In the genomic region with DNA sequence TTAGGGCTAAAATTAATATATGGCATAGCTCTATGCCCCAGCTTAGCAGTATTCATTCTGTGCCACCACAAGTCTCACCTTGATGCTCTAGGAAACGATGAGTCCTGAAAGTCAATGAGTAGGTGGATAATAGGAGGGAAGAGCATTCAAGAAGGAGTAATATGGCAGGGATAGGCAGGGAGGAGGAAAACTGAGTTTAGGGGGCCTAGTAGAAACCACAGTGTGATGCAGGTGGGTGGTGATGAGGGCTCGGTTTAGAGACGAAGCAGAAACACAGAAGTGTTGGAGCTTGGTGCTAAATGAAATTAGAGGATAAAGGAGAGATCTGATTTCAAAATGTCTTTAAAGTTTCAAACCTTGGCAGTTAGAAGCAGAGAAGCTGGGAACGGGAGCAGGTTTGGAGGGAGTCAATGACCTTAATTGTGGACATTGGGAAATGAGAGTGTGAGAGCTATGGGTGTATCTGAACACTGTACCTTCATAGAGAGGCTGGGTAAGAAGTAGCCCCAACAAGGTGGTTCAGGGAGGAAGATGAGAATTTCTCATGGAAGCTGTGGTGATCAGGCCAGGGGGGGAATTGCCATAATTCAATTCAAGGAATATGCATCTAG, we compare ENCODE assay signal across 21 cellular contexts.
A peak's percentile ranks its signal among the peaks of the same experiment; 100 is the strongest.
DNase-seq lines count a peak whose midpoint lies in the region; ATAC-seq, FAIRE-seq and TF ChIP-seq lines count a peak whose summit lies in the region.
"Had no signal": no experiment of that assay in that cellular context is flagged by ENCODE, and none has a peak within 500 bp of the region (broad histone marks: within the 10 kb centered on the region; RNA-seq: fewer than 3 reads in every experiment).

No MANE protein-coding gene starts in this region.

- no peak overlapping the region for H3K4me2 ChIP-seq in HepG2 (ENCODE audit: low read depth, low read length)
- H3K4me2 ChIP-seq: A549 had no signal

- no peaks in the 10 kb centered on the region for H3K36me3 Mint-ChIP-seq in activated CD8-positive, alpha-beta T cell treated with anti-CD3 and anti-CD28 coated beads for 36 hours (ENCODE audit: low read depth)
- H3K36me3 Mint-ChIP-seq: CD8-positive, alpha-beta T cell had no signal

- H3K4me3 ChIP-seq in liver (ENCODE audit: low read depth in 1 of 3, low read length in 3 of 3) (no peak overlapping the region), HepG2 (replicated peaks in 1 of 3; ENCODE audit: insufficient read depth in 1 of 3, low read depth in 2 of 3, low read length in 3 of 3) (no peak overlapping the region)
- H3K4me3 ChIP-seq: A549 had no signal

- TF ChIP-seq POLR2A in HepG2 (IDR thresholded peaks at IDR 0.05; ENCODE audit: insufficient read depth in 1 of 2, low read depth in 2 of 2, low read length in 2 of 2): no peak

- DNase-seq in HepG2 (ENCODE audit: low spot score) (no peak), left lobe of liver (ENCODE audit: low spot score) (no peak), putamen (ENCODE audit: low spot score) (peak; percentile 30), NCI-H2227 (lab: John Stamatoyannopoulos, UW; ENCODE audit: unreplicated experiment) (no peak)
- DNase-seq in activated CD8-positive, alpha-beta T cell treated with anti-CD3 and anti-CD28 coated beads for 36 hours: no peak
- DNase-seq: AML-193; Caco-2; Calu3; CD4-positive, alpha-beta T cell; CD8-positive, alpha-beta T cell; DMS79 treated with DMSO at 0.1 percent for 48 hours; GF-D8 had no signal

- peak in 1 of 2 donors; percentile 18 for TF ChIP-seq RAD21 in liver (IDR thresholded peaks at IDR 0.05)
- no peak for TF ChIP-seq RAD21 in HepG2 (CRISPR knock-in tag; IDR thresholded peaks at IDR 0.05)

- no peak for TF ChIP-seq EP300 in HepG2 (IDR thresholded peaks at IDR 0.05; ENCODE audit: low read depth in 2 of 2, low read length in 2 of 2)
- TF ChIP-seq EP300 in HepG2 (CRISPR knock-in tag; IDR thresholded peaks at IDR 0.05; ENCODE audit: borderline replicate concordance): no peak

- no peaks in the 10 kb centered on the region for H3K9me3 Mint-ChIP-seq in activated CD8-positive, alpha-beta T cell treated with anti-CD3 and anti-CD28 coated beads for 36 hours
- H3K9me3 Mint-ChIP-seq: CD4-positive, alpha-beta T cell; CD8-positive, alpha-beta T cell had no signal

- H3K27ac Mint-ChIP-seq in activated CD8-positive, alpha-beta T cell treated with anti-CD3 and anti-CD28 coated beads for 36 hours: no peak overlapping the region
- H3K27ac Mint-ChIP-seq: B cell; CD4-positive, alpha-beta T cell; CD8-positive, alpha-beta T cell had no signal

- POLR2A ChIA-PET in HepG2 (lab: Yijun Ruan, JAX): no interaction called here
- POLR2A ChIA-PET in activated CD8-positive, alpha-beta T cell treated with anti-CD3 and anti-CD28 coated beads for 36 hours (lab: Charles Lee): interaction anchor here (0.7 kb wide), 1 partner anchor 212 kb away, joined by 3 read pairs; no protein-coding TSS in a partner anchor

- peaks cover 5% of the 10 kb centered on the region for H3K4me1 Mint-ChIP-seq in activated CD8-positive, alpha-beta T cell treated with anti-CD3 and anti-CD28 coated beads for 36 hours (ENCODE audit: low read depth)
- H3K4me1 Mint-ChIP-seq: B cell had no signal

- no peak overlapping the region for H3K9ac ChIP-seq in liver (ENCODE audit: low read depth in 1 of 2, low read length in 2 of 2)
- no peak overlapping the region for H3K9ac ChIP-seq in HepG2 (ENCODE audit: insufficient read depth, low read depth, low read length)

- in situ Hi-C loops in HepG2 (cut with HindIII; ENCODE audit: extremely low pct_ligation_motif_present, low pct_unique_long_range_greater_than_20kb): no loop called here

- H3K4me1 ChIP-seq in liver (ENCODE audit: control insufficient read depth in 4 of 4, insufficient read depth in 4 of 4, low read length in 3 of 4) (peaks cover 0 to 14% (median 5%) of the 10 kb centered on the region in 4 donors), HepG2 (ENCODE audit: insufficient read depth, low read length) (no peaks in the 10 kb centered on the region)
- H3K4me1 ChIP-seq: Caco-2 had no signal

- intact Hi-C loops in HepG2 (cut with micrococcal nuclease; ENCODE audit: unreplicated experiment): no loop called here
- intact Hi-C loops in activated CD8-positive, alpha-beta T cell treated with anti-CD3 and anti-CD28 coated beads for 36 hours (cut with micrococcal nuclease): no loop called here

- FAIRE-seq in HepG2 (lab: Jason Lieb, UNC): no peak
- FAIRE-seq: A549, D721Med, G401.6, GM12891, GM19239 had no signal

- CTCF ChIA-PET in HepG2 (lab: Yijun Ruan, JAX; ENCODE audit: low intra/inter-chr PET ratio, low total read pairs): no interaction called here
- CTCF ChIA-PET in activated CD8-positive, alpha-beta T cell treated with anti-CD3 and anti-CD28 coated beads for 36 hours (lab: Charles Lee): no interaction called here

- H3K79me2 ChIP-seq in HepG2 (ENCODE audit: insufficient read depth, low read length): no peaks in the 10 kb centered on the region

- H3K9me3 ChIP-seq in liver (ENCODE audit: control insufficient read depth in 4 of 4, low read length in 3 of 4) (no peaks in the 10 kb centered on the region), HepG2 (ENCODE audit: low read length) (no peaks in the 10 kb centered on the region)
- H3K9me3 ChIP-seq: A549, Caco-2 had no signal

- no peaks in the 10 kb centered on the region for H3K36me3 ChIP-seq in liver (ENCODE audit: control insufficient read depth in 4 of 4, insufficient read depth in 3 of 4, low read depth in 1 of 4, low read length in 3 of 4)
- H3K36me3 ChIP-seq in HepG2 (replicated peaks in 1 of 2; ENCODE audit: control insufficient read depth in 1 of 2, insufficient read depth in 2 of 2, low read length in 2 of 2): no peaks in the 10 kb centered on the region

- no peak for ATAC-seq in HepG2
- peak; percentile 93 for ATAC-seq in left lobe of liver
- ATAC-seq in activated CD8-positive, alpha-beta T cell treated with anti-CD3 and anti-CD28 coated beads for 36 hours: no peak
- ATAC-seq: A549; CD8-positive, alpha-beta T cell had no signal

- no TSS peak for BruUV-seq in HepG2 (replicated peaks; lab: Mats Ljungman, UMichigan)

- no peak overlapping the region for H3K4me3 Mint-ChIP-seq in activated CD8-positive, alpha-beta T cell treated with anti-CD3 and anti-CD28 coated beads for 36 hours
- H3K4me3 Mint-ChIP-seq: B cell; CD4-positive, alpha-beta T cell; CD8-positive, alpha-beta T cell had no signal

- H4K20me1 ChIP-seq in HepG2 (ENCODE audit: insufficient read depth, low read length): no peaks in the 10 kb centered on the region

- H2AFZ ChIP-seq in HepG2 (ENCODE audit: low read length): no peak overlapping the region

- TF ChIP-seq CTCF in liver (IDR thresholded peaks at IDR 0.05; ENCODE audit: low read depth, low read length, missing input control): no peak
- TF ChIP-seq CTCF in HepG2 (CRISPR knock-in tag; IDR thresholded peaks at IDR 0.05): no peak
- TF ChIP-seq CTCF in activated CD8-positive, alpha-beta T cell treated with anti-CD3 and anti-CD28 coated beads for 36 hours (IDR thresholded peaks at IDR 0.05): no peak

- H3K27me3 Mint-ChIP-seq in activated CD8-positive, alpha-beta T cell treated with anti-CD3 and anti-CD28 coated beads for 36 hours: peaks cover 15% of the 10 kb centered on the region

- H3K27ac ChIP-seq in liver (ENCODE audit: low read depth in 1 of 2, low read length in 2 of 2): no peak overlapping the region
- H3K27ac ChIP-seq in HepG2 (ENCODE audit: extremely low read length, insufficient read depth, low read length): no peak overlapping the region
- H3K27ac ChIP-seq: 22Rv1, A549, C4-2B had no signal

- H3K27me3 ChIP-seq in liver (ENCODE audit: control insufficient read depth in 4 of 4, insufficient read depth in 4 of 4, low read length in 3 of 4) (no peaks in the 10 kb centered on the region), HepG2 (ENCODE audit: control insufficient read depth in 1 of 2, insufficient read depth in 2 of 2, low read length in 2 of 2) (peaks cover 0 to 4% of the 10 kb centered on the region in 2 experiments; a peak in 1 of 5 replicates)

- 47% methylated on average over 4 of the region's 4 CpGs for WGBS in liver
- 19% methylated on average over 4 of the region's 4 CpGs for WGBS in HepG2 (ENCODE audit: low lambda C conversion rate)

TF ChIP-seq in liver, 16 proteins besides CTCF, POLR2A, EP300 and RAD21:
- TF ChIP-seq HNF4A (conservative IDR thresholded peaks at IDR 0.05) (peak in 1 of 2 donors; percentile 20), YY1 (IDR thresholded peaks at IDR 0.05) (peak; percentile 22), RXRA (IDR thresholded peaks at IDR 0.05) (peak; percentile 64 to 77)
- TF ChIP-seq, protein P1, sequence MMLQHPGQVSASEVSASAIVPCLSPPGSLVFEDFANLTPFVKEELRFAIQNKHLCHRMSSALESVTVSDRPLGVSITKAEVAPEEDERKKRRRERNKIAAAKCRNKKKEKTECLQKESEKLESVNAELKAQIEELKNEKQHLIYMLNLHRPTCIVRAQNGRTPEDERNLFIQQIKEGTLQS (IDR thresholded peaks at IDR 0.05): no peak

TF ChIP-seq in HepG2, 621 proteins besides CTCF, POLR2A, EP300 and RAD21:
- TF ChIP-seq SIN3A (IDR thresholded peaks at IDR 0.05; ENCODE audit: borderline replicate concordance, low read depth, low read length): no peak
